6 cellular contexts compared by ENCODE assay signal in the genomic region with DNA sequence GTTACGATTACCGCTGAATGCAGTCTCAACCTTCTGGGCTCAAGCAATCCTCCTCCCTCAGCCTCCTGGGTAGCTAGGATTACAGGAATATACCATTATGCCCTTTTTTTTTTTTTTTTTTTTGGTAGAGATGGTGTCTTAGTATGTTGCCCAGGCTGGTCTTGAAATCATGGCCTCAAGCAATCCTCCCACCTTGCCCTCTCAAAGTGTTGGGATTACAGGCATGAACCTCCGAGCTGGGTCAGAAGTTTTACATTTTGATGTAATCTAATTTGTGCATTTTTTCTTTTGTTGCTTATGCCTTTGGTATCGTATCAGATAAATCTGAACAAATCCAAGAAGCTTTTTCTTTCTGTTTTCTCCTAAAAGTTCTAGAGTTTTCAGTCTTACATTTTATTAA.
"Had no signal": no experiment of that assay in that cellular context is flagged by ENCODE, and none has a peak within 500 bp of the region (broad histone marks: within the 10 kb centered on the region; RNA-seq: fewer than 3 reads in every experiment).

No MANE protein-coding gene starts in this region.

- DNase-seq: IMR-90, KBM-7, KG1 had no signal

- ATAC-seq: HepG2, K562 had no signal

- H3K27ac ChIP-seq: HL-60 had no signal

- H3K4me3 ChIP-seq: K562 had no signal
